ENCODE assay signal across 8 cellular contexts in genomic region chr19:18167975-18168645, GRCh38. TPM values are rescaled to one million over a fixed set of nuclear protein-coding genes. Genes with fewer than 3 reads are reported as not detected.
DNase-seq lines count a peak whose midpoint lies in the region; ATAC-seq, FAIRE-seq and TF ChIP-seq lines count a peak whose summit lies in the region.

No MANE protein-coding gene starts in this region.

- H3K4me3 ChIP-seq in OCI-LY1 (ENCODE audit: low read depth, low read length, poor library complexity, severe bottlenecking) (peak overlapping the region; percentile 49), smooth muscle cell (no peak overlapping the region)

- H2AFZ ChIP-seq in OCI-LY1 (ENCODE audit: low read length), result no peak overlapping the region
- no peak overlapping the region for H2AFZ ChIP-seq in smooth muscle cell (ENCODE audit: low read depth)

- WGBS in smooth muscle cell (ENCODE audit: low lambda C conversion rate), result 75% methylated on average over 14 of the region's 14 CpGs

- H3K4me3 Mint-ChIP-seq in activated T-helper 17 cell treated with anti-CD3 and anti-CD28 coated beads, Interleukin-2, amount 50 U/mL, for 72 hours, result no peak overlapping the region

- H4K20me1 ChIP-seq in OCI-LY1 (ENCODE audit: insufficient read depth, low read length), result no peaks in the 10 kb centered on the region
- H4K20me1 ChIP-seq in smooth muscle cell (ENCODE audit: low read depth), result no peaks in the 10 kb centered on the region

- H3K79me2 ChIP-seq in OCI-LY1 (ENCODE audit: insufficient read depth, low read length), result no peaks in the 10 kb centered on the region
- H3K79me2 ChIP-seq in smooth muscle cell (ENCODE audit: low read depth), result no peaks in the 10 kb centered on the region

- peaks cover 48% of the 10 kb centered on the region for H3K4me1 ChIP-seq in OCI-LY1 (ENCODE audit: insufficient read depth, low read length, severe bottlenecking)
- H3K4me1 ChIP-seq in smooth muscle cell (ENCODE audit: low read depth), result no peaks in the 10 kb centered on the region

- TF ChIP-seq CTCF in OCI-LY1 (IDR thresholded peaks at IDR 0.05; ENCODE audit: low read length) (peak; percentile 76), smooth muscle cell (IDR thresholded peaks at IDR 0.05; ENCODE audit: borderline replicate concordance, insufficient read depth, poor library complexity, severe bottlenecking) (peak; percentile 62)

- H3K36me3 Mint-ChIP-seq in activated T-helper 17 cell treated with anti-CD3 and anti-CD28 coated beads, Interleukin-2, amount 50 U/mL, for 72 hours (ENCODE audit: low read depth), result peaks cover 33% of the 10 kb centered on the region

- H3K4me1 Mint-ChIP-seq in activated T-helper 17 cell treated with anti-CD3 and anti-CD28 coated beads, Interleukin-2, amount 50 U/mL, for 72 hours, result no peaks in the 10 kb centered on the region

- ATAC-seq in activated T-helper 17 cell treated with anti-CD3 and anti-CD28 coated beads, Interleukin-2, amount 50 U/mL, for 72 hours (replicated peaks), result peak; percentile 95
- ATAC-seq in GM19395 (IDR thresholded peaks at IDR 0.05; ENCODE audit: unreplicated experiment) (no peak), HG02588 (IDR thresholded peaks at IDR 0.05; ENCODE audit: unreplicated experiment) (no peak)

- no peak overlapping the region for H3K27ac Mint-ChIP-seq in activated T-helper 17 cell treated with anti-CD3 and anti-CD28 coated beads, Interleukin-2, amount 50 U/mL, for 72 hours

- H3K9ac ChIP-seq in OCI-LY1 (ENCODE audit: low read length) (no peak overlapping the region; the same call in 1 of the 2 replicates), smooth muscle cell (ENCODE audit: low read depth) (no peak overlapping the region)

- H3K36me3 ChIP-seq in OCI-LY1 (ENCODE audit: insufficient read depth, low read length) (peaks cover 36% of the 10 kb centered on the region), smooth muscle cell (ENCODE audit: low read depth) (no peaks in the 10 kb centered on the region)

- H3K9me3 ChIP-seq in OCI-LY1 (ENCODE audit: low read length) (no peaks in the 10 kb centered on the region), smooth muscle cell (replicated peaks; ENCODE audit: low read depth) (no peaks in the 10 kb centered on the region)

- DNase-seq in ACHN (peak; percentile 41), GM12891 (ENCODE audit: insufficient read length, low spot score) (peak; percentile 89), germinal center (ENCODE audit: low spot score) (peak; percentile 89), smooth muscle cell (lab: John Stamatoyannopoulos, UW; ENCODE audit: unreplicated experiment) (no peak)

- H3F3A ChIP-seq in OCI-LY1 (ENCODE audit: insufficient read depth, low read length), result 0 out of 2 replicates have a peak, but pooled peaks cover 5% of the 10 kb centered on the region
- H3F3A ChIP-seq in smooth muscle cell (ENCODE audit: low read depth), result no peaks in the 10 kb centered on the region

- peak overlapping the region; percentile 97 for H3K27ac ChIP-seq in OCI-LY1 (ENCODE audit: low read depth, low read length, poor library complexity, severe bottlenecking)
- H3K27ac ChIP-seq in smooth muscle cell (ENCODE audit: low read depth), result no peak overlapping the region

- no peaks in the 10 kb centered on the region for H3K27me3 ChIP-seq in OCI-LY1 (ENCODE audit: insufficient read depth, low read length)
- no peaks in the 10 kb centered on the region for H3K27me3 ChIP-seq in smooth muscle cell (ENCODE audit: low read depth)

- H3K4me2 ChIP-seq in OCI-LY1 (ENCODE audit: low read length) (peak overlapping the region; percentile 64; the same call in 1 of the 2 replicates), smooth muscle cell (no peak overlapping the region)

- FAIRE-seq in GM12891 (lab: Jason Lieb, UNC), result peak; percentile 95

- no peaks in the 10 kb centered on the region for H3K27me3 Mint-ChIP-seq in activated T-helper 17 cell treated with anti-CD3 and anti-CD28 coated beads, Interleukin-2, amount 50 U/mL, for 72 hours

- no peak for TF ChIP-seq POLR2A in GM12891 (IDR thresholded peaks at IDR 0.05; ENCODE audit: low read depth, low read length)

- in situ Hi-C loops in ACHN (cut with HindIII; ENCODE audit: low pct_ligation_motif_present, low pct_unique_long_range_greater_than_20kb, low sequenced_read_pairs), result no loop called here

- no peaks in the 10 kb centered on the region for H3K9me2 ChIP-seq in OCI-LY1 (ENCODE audit: low read depth, low read length)

- no peaks in the 10 kb centered on the region for H3K9me3 Mint-ChIP-seq in activated T-helper 17 cell treated with anti-CD3 and anti-CD28 coated beads, Interleukin-2, amount 50 U/mL, for 72 hours

TF ChIP-seq in GM12891, 5 proteins besides CTCF, POLR2A, EP300 and RAD21:
- TF ChIP-seq POU2F2 (IDR thresholded peaks at IDR 0.05; ENCODE audit: low read depth, low read length), result peak; percentile 21; the same call in 1 of the 2 replicates
- no peak for TF ChIP-seq SPI1 (IDR thresholded peaks at IDR 0.05; ENCODE audit: low read depth, low read length)
TF ChIP-seq in GM12891: peak in this region for 1.

RNA-seq across cellular contexts. Expression of gene IFI30, which starts 5.5 kb away (rescaled TPM):
- polyA plus RNA-seq in GM12891 (2012; ENCODE audit: low read depth, missing spikeins), result 201 TPM
- total RNA-seq in activated T-helper 17 cell treated with anti-CD3 and anti-CD28 coated beads, Interleukin-2, amount 50 U/mL, for 72 hours, result 10 to 100 TPM; 51.7 to 81.1 TPM
- total RNA-seq in smooth muscle cell, result 0.67 and 2.9 TPM in 2 replicates
- polyA plus RNA-seq in smooth muscle cell, result 0.64 and 0.87 TPM in 2 replicates

RNA-seq across cellular contexts. Expression of gene PIK3R2, which starts 15.1 kb away (rescaled TPM):
- 6.7 TPM for polyA plus RNA-seq in GM12891 (2012; ENCODE audit: low read depth, missing spikeins)
- total RNA-seq in activated T-helper 17 cell treated with anti-CD3 and anti-CD28 coated beads, Interleukin-2, amount 50 U/mL, for 72 hours, result 10 to 100 TPM; 13.0 to 21.8 TPM
- 22.2 and 22.9 TPM in 2 replicates for total RNA-seq in smooth muscle cell
- 37.1 and 50.1 TPM in 2 replicates for polyA plus RNA-seq in smooth muscle cell

RNA-seq across cellular contexts. Expression of gene MPV17L2, which starts 24.9 kb away (rescaled TPM):
- 10.6 TPM for polyA plus RNA-seq in GM12891 (2012; ENCODE audit: low read depth, missing spikeins)
- 10 to 100 TPM in 1 of 2 donors, 1 to 10 TPM in 1; 4.2 to 12.0 TPM for total RNA-seq in activated T-helper 17 cell treated with anti-CD3 and anti-CD28 coated beads, Interleukin-2, amount 50 U/mL, for 72 hours
- 11.6 and 13.1 TPM in 2 replicates for total RNA-seq in smooth muscle cell
- 27.1 and 28.7 TPM in 2 replicates for polyA plus RNA-seq in smooth muscle cell

RNA-seq across cellular contexts. Expression of gene RAB3A, which starts 35.7 kb away (rescaled TPM):
- 1.0 TPM for polyA plus RNA-seq in GM12891 (2012; ENCODE audit: low read depth, missing spikeins)
- total RNA-seq in activated T-helper 17 cell treated with anti-CD3 and anti-CD28 coated beads, Interleukin-2, amount 50 U/mL, for 72 hours, result 1 to 10 TPM; 7.2 to 9.5 TPM
- total RNA-seq in smooth muscle cell, result 1.4 and 4.9 TPM in 2 replicates
- polyA plus RNA-seq in smooth muscle cell, result 3.6 and 3.7 TPM in 2 replicates

RNA-seq across cellular contexts. Expression of gene PDE4C, which starts 58.1 kb away (rescaled TPM):
- 0.17 TPM for polyA plus RNA-seq in GM12891 (2012; ENCODE audit: low read depth, missing spikeins)
- 1 to 10 TPM in 1 of 2 donors, under 1 TPM in 1; 0.95 to 1.4 TPM for total RNA-seq in activated T-helper 17 cell treated with anti-CD3 and anti-CD28 coated beads, Interleukin-2, amount 50 U/mL, for 72 hours
- 1.1 and 3.1 TPM in 2 replicates for total RNA-seq in smooth muscle cell
- polyA plus RNA-seq in smooth muscle cell, result 1.7 and 1.9 TPM in 2 replicates

Comparison
In these comparisons a context has a peak if more than half of its experiments do, and no peak if none do; other contexts are left out.
1. RNA of gene IFI30, which starts 5.5 kb away (total RNA-seq): 51.7 to 81.1 TPM in activated T-helper 17 cell treated with anti-CD3 and anti-CD28 coated beads, Interleukin-2, amount 50 U/mL, for 72 hours; 0.67 to 2.9 TPM in smooth muscle cell; every median in the first group is over 10 times any median in the second.